ENCODE assay signal across 9 cellular contexts in genomic region chr19:47447470-47448359, GRCh38. TPM values are rescaled to one million over a fixed set of nuclear protein-coding genes. Genes with fewer than 3 reads are reported as not detected.
DNase-seq lines count a peak whose midpoint lies in the region; ATAC-seq and TF ChIP-seq lines count a peak whose summit lies in the region.
"Had no signal": no experiment of that assay in that cellular context is flagged by ENCODE, and none has a peak within 500 bp of the region (broad histone marks: within the 10 kb centered on the region; RNA-seq: fewer than 3 reads in every experiment).

No MANE protein-coding gene starts in this region.

- H3K9me3 ChIP-seq in DND-41 (ENCODE audit: insufficient read depth, low read length, severe bottlenecking) (no peaks in the 10 kb centered on the region), vagina (no peaks in the 10 kb centered on the region)

- DNase-seq in DND-41 (peak; percentile 43), NCI-H526 treated with DMSO at 0.1 percent for 48 hours (lab: John Stamatoyannopoulos, UW) (peak; percentile 87), fibroblast of the aortic adventitia (ENCODE audit: low read depth) (peak; percentile 13), nucleus accumbens (lab: John Stamatoyannopoulos, UW) (peak in 30 of 56 donors; percentile 1 to 76 (median 31)), vagina (ENCODE audit: extremely low spot score in 2 of 2) (no peak)
- DNase-seq in activated T-cell treated with anti-CD3 and anti-CD28 coated beads, Interleukin-2, amount 50 U/mL, for 48 hours: peak; percentile 85 to 87

- no peak overlapping the region for H3K9ac ChIP-seq in DND-41 (ENCODE audit: low read depth, low read length)

- H3K36me3 ChIP-seq in DND-41 (ENCODE audit: insufficient read depth, low read length) (no peaks in the 10 kb centered on the region), vagina (no peaks in the 10 kb centered on the region)

- intact Hi-C loops in vagina (cut with DNase I): loop anchor here (10.0 kb wide), 1 partner anchor 227 kb away; no protein-coding TSS in a partner anchor

- H3K27me3 ChIP-seq in DND-41 (ENCODE audit: insufficient read depth, low read length, poor library complexity) (no peaks in the 10 kb centered on the region), vagina (peaks cover 11% of the 10 kb centered on the region)

- H3K27ac ChIP-seq in DND-41 (ENCODE audit: low read length) (no peak overlapping the region), vagina (no peak overlapping the region)
- H3K27ac ChIP-seq: HL-60 had no signal

- ATAC-seq in DND-41 (ENCODE audit: insufficient read depth, low read depth) (no peak), HG03139 (IDR thresholded peaks at IDR 0.05; ENCODE audit: unreplicated experiment) (no peak), GM19455 (IDR thresholded peaks at IDR 0.05; ENCODE audit: unreplicated experiment) (no peak)

- no peak for TF ChIP-seq CTCF in DND-41 (IDR thresholded peaks at IDR 0.05; ENCODE audit: borderline replicate concordance, extremely low read depth, low read length, poor library complexity, severe bottlenecking)
- no peak for TF ChIP-seq CTCF in fibroblast of the aortic adventitia (IDR thresholded peaks at IDR 0.05; ENCODE audit: insufficient read depth, low read length)
- no peak for TF ChIP-seq CTCF in vagina (IDR thresholded peaks at IDR 0.05)

- peaks cover 11% of the 10 kb centered on the region for H3K4me1 ChIP-seq in DND-41 (ENCODE audit: insufficient read depth, low read length)
- H3K4me1 ChIP-seq in vagina: peaks cover 26% of the 10 kb centered on the region

- no peaks in the 10 kb centered on the region for H3K79me2 ChIP-seq in DND-41 (ENCODE audit: insufficient read depth, low read length)

- TF ChIP-seq POLR2A in vagina (IDR thresholded peaks at IDR 0.05): no peak

- no peak overlapping the region for H3K4me2 ChIP-seq in DND-41 (ENCODE audit: insufficient read depth, low read length)

- H2AFZ ChIP-seq in DND-41 (ENCODE audit: low read depth, low read length): no peak overlapping the region

- peaks cover 21% of the 10 kb centered on the region for H4K20me1 ChIP-seq in DND-41 (ENCODE audit: insufficient read depth, low read length)

- no peak overlapping the region for H3K4me3 ChIP-seq in DND-41 (ENCODE audit: low read depth in 1 of 2, low read length in 2 of 2)
- no peak overlapping the region for H3K4me3 ChIP-seq in fibroblast of the aortic adventitia (ENCODE audit: low read depth, low read length)
- peak overlapping the region in 1 of 2 donors; percentile 25 for H3K4me3 ChIP-seq in vagina

RNA-seq across cellular contexts. Expression of gene SLC8A2, which starts 24.0 kb away (rescaled TPM):
- total RNA-seq in fibroblast of the aortic adventitia (ENCODE audit: low replicate concordance) (not detected in 2 replicates), vagina (0.49 TPM)

RNA-seq across cellular contexts. Expression of gene MEIS3, which starts 28.4 kb away (rescaled TPM):
- total RNA-seq in fibroblast of the aortic adventitia (ENCODE audit: low replicate concordance) (14.5 and 33.9 TPM in 2 replicates), vagina (20.6 TPM)

RNA-seq across cellular contexts. Expression of gene KPTN, which starts 36.3 kb away (rescaled TPM):
- total RNA-seq in fibroblast of the aortic adventitia (ENCODE audit: low replicate concordance) (2.5 and 2.9 TPM in 2 replicates), vagina (9.6 TPM)

Comparison
In these comparisons a context has a peak if more than half of its experiments do, and no peak if none do; other contexts are left out.
1. DNase-seq: peak in DND-41 (single experiment), NCI-H526 treated with DMSO at 0.1 percent for 48 hours (single experiment), activated T-cell treated with anti-CD3 and anti-CD28 coated beads, Interleukin-2, amount 50 U/mL, for 48 hours (2 of 2), fibroblast of the aortic adventitia (single experiment) and nucleus accumbens (30 of 56); none in vagina (0 of 2).